ENCODE assay signal across 17 cellular contexts in genomic region chr17:49440581-49440980, GRCh38. TPM values are rescaled to one million over a fixed set of nuclear protein-coding genes. Genes with fewer than 3 reads are reported as not detected.
"Had no signal": no experiment of that assay in that cellular context is flagged by ENCODE, and none has a peak within 500 bp of the region (broad histone marks: within the 10 kb centered on the region; RNA-seq: fewer than 3 reads in every experiment).

No MANE protein-coding gene starts in this region.

- DNase-seq: activated CD4-positive, alpha-beta T cell treated with anti-CD3 and anti-CD28 coated beads for 1 hour; activated CD4-positive, alpha-beta T cell treated with anti-CD3 and anti-CD28 coated beads, Interleukin-2, amount 50 U/mL, for 4 hours; activated naive CD8-positive, alpha-beta T cell treated with anti-CD3 and anti-CD28 coated beads for 36 hours; activated T-cell treated with anti-CD3 and anti-CD28 coated beads, Interleukin-2, amount 50 U/mL, for 1 hour; amniotic stem cell; foreskin keratinocyte; naive thymus-derived CD4-positive, alpha-beta T cell; nucleus accumbens; posterior cingulate gyrus; retina; stimulated activated CD4-positive, alpha-beta T cell treated with anti-CD3 and anti-CD28 coated beads, Interleukin-1b, Interleukin-23, amount 100 ng/mL, for 48 hours; stimulated activated CD8-positive, alpha-beta memory T cell treated with anti-CD3 and anti-CD28 coated beads, Interleukin-4, amount 100 ng/mL, for 48 hours; stimulated activated naive CD4-positive, alpha-beta T cell treated with Interleukin-2 at 50 U/mL for 16 hours; thyroid gland; WERI-Rb-1 had no signal

- H3K27ac Mint-ChIP-seq: activated naive CD8-positive, alpha-beta T cell treated with anti-CD3 and anti-CD28 coated beads for 36 hours; memory B cell; naive thymus-derived CD4-positive, alpha-beta T cell had no signal

- H3K36me3 Mint-ChIP-seq: activated naive CD8-positive, alpha-beta T cell treated with anti-CD3 and anti-CD28 coated beads for 36 hours; memory B cell; naive thymus-derived CD4-positive, alpha-beta T cell had no signal

- H3K9me3 Mint-ChIP-seq: activated naive CD8-positive, alpha-beta T cell treated with anti-CD3 and anti-CD28 coated beads for 36 hours; memory B cell had no signal

- ATAC-seq: foreskin keratinocyte; naive thymus-derived CD4-positive, alpha-beta T cell had no signal

- H3K4me1 Mint-ChIP-seq: activated naive CD8-positive, alpha-beta T cell treated with anti-CD3 and anti-CD28 coated beads for 36 hours had no signal

- H3K4me3 Mint-ChIP-seq: activated naive CD8-positive, alpha-beta T cell treated with anti-CD3 and anti-CD28 coated beads for 36 hours; memory B cell; naive thymus-derived CD4-positive, alpha-beta T cell had no signal

RNA-seq across cellular contexts. Expression of gene NGFR, which starts 54.5 kb away (rescaled TPM):
- total RNA-seq: dermis microvascular lymphatic vessel endothelial cell had no signal
